In genomic region chr14:99699071-99699760, GRCh38 we compare ENCODE assay signal across 26 cellular contexts. TPM values are rescaled to one million over a fixed set of nuclear protein-coding genes. Genes with fewer than 3 reads are reported as not detected.
DNase-seq lines count a peak whose midpoint lies in the region; ATAC-seq and TF ChIP-seq lines count a peak whose summit lies in the region.
"Had no signal": no experiment of that assay in that cellular context is flagged by ENCODE, and none has a peak within 500 bp of the region (broad histone marks: within the 10 kb centered on the region; RNA-seq: fewer than 3 reads in every experiment).

No MANE protein-coding gene starts in this region.

- H3K9me3 ChIP-seq in IMR-90 (ENCODE audit: control insufficient read depth, insufficient read depth, low read length), result peaks cover 8% of the 10 kb centered on the region

- H2BK20ac ChIP-seq in IMR-90 (ENCODE audit: low read depth, low read length), result no peak overlapping the region

- dilution Hi-C loops in IMR-90 (cut with HindIII; ENCODE audit: low sequenced_read_pairs, unreplicated experiment), result no loop called here

- no peak overlapping the region for H2BK5ac ChIP-seq in IMR-90 (ENCODE audit: low read depth, low read length, poor library complexity, severe bottlenecking)

- no peak overlapping the region for H3K27ac ChIP-seq in IMR-90 (ENCODE audit: insufficient read depth, low read length)

- no peak overlapping the region for H4K8ac ChIP-seq in IMR-90 (ENCODE audit: low read depth in 2 of 2, low read length in 2 of 2)

- H3K4ac ChIP-seq in IMR-90 (ENCODE audit: low read depth, low read length), result no peak overlapping the region

- H3K4me2 ChIP-seq in IMR-90 (ENCODE audit: low read depth, low read length), result no peak overlapping the region

- H3K9me3 Mint-ChIP-seq in type B pancreatic cell, result peaks cover 10% of the 10 kb centered on the region

- H3K4me3 Mint-ChIP-seq in type B pancreatic cell, result no peak overlapping the region
- H3K4me3 Mint-ChIP-seq: CD14-positive monocyte had no signal

- no peaks in the 10 kb centered on the region for H3K4me1 ChIP-seq in IMR-90 (ENCODE audit: control insufficient read depth, insufficient read depth, low read length)

- H3K4me1 Mint-ChIP-seq in type B pancreatic cell (ENCODE audit: unreplicated experiment), result no peaks in the 10 kb centered on the region

- no peak for TF ChIP-seq POLR2A in IMR-90 (IDR thresholded peaks at IDR 0.05; ENCODE audit: low read depth, low read length)

- H3K79me1 ChIP-seq in IMR-90 (ENCODE audit: low read depth in 1 of 2, low read length in 2 of 2), result no peaks in the 10 kb centered on the region

- H3K27ac Mint-ChIP-seq in type B pancreatic cell, result no peak overlapping the region
- H3K27ac Mint-ChIP-seq: CD8-positive, alpha-beta memory T cell had no signal

- no peak overlapping the region for H4K91ac ChIP-seq in IMR-90 (ENCODE audit: insufficient read depth, low read depth, low read length)

- no TSS peak for BruUV-seq in IMR-90 (replicated peaks; lab: Mats Ljungman, UMichigan)

- H3K18ac ChIP-seq in IMR-90 (ENCODE audit: low read depth, low read length), result no peak overlapping the region

- no peak overlapping the region for H3K14ac ChIP-seq in IMR-90 (replicated peaks; ENCODE audit: low read depth, low read length)

- no peak overlapping the region for H4K5ac ChIP-seq in IMR-90 (ENCODE audit: low read depth, low read length)

- no peak overlapping the region for H2BK120ac ChIP-seq in IMR-90 (ENCODE audit: low read depth, low read length)

- no peaks in the 10 kb centered on the region for H4K20me1 ChIP-seq in IMR-90 (ENCODE audit: insufficient read depth, low read length)

- DNase-seq in cardiac septum (ENCODE audit: low spot score) (peak; percentile 39), Right ventricle myocardium superior (no peak), IMR-90 (no peak), left lobe of liver (ENCODE audit: low spot score) (peak; percentile 36), type B pancreatic cell (ENCODE audit: extremely low spot score, unreplicated experiment) (peak; percentile 59), HCEC 1CT (no peak)
- DNase-seq: DMS79 treated with DMSO at 0.1 percent for 48 hours, GF-D8, GOT3, MG63, NCI-H2029, NCI-H446, NCI-H524 treated with DMSO at 0.1 percent for 48 hours, NCI-H774, PC-3, SHP77 had no signal

- no peak overlapping the region for H3K4me3 ChIP-seq in IMR-90 (ENCODE audit: insufficient read depth, low read depth, low read length)
- H3K4me3 ChIP-seq: K562, MG63 had no signal

- H3K9me1 ChIP-seq in IMR-90 (ENCODE audit: insufficient read depth, low read length), result no peaks in the 10 kb centered on the region

- H3K56ac ChIP-seq in IMR-90 (ENCODE audit: extremely low read depth, insufficient read depth, low read length), result no peak overlapping the region

- in situ Hi-C loops in IMR-90 (cut with MboI; ENCODE audit: low sequenced_read_pairs), result no loop called here

- H3K9ac ChIP-seq in IMR-90 (ENCODE audit: low read depth, low read length), result no peak overlapping the region

- H2AFZ ChIP-seq in IMR-90 (replicated peaks; ENCODE audit: low read length, poor library complexity), result peak overlapping the region; percentile 27

- no peak overlapping the region for H2BK15ac ChIP-seq in IMR-90 (ENCODE audit: low read depth, low read length)

- 90% methylated on average over 2 of the region's 12 CpGs; no CpG with 5 or more reads in 1 of the 2 experiments for WGBS in IMR-90 (ENCODE audit: extremely low coverage in 2 of 2, insufficient read length in 1 of 2), 2 experiments

- TF ChIP-seq RAD21 in IMR-90 (IDR thresholded peaks at IDR 0.05; ENCODE audit: low read length), result no peak

- no peak overlapping the region for H2AK9ac ChIP-seq in IMR-90 (replicated peaks; ENCODE audit: low read depth, low read length, poor library complexity)

- H2AK5ac ChIP-seq in IMR-90 (ENCODE audit: low read depth, low read length), result no peak overlapping the region

- POLR2A ChIA-PET in IMR-90 (lab: Charles Lee; ENCODE audit: unreplicated experiment), result no interaction called here

- ATAC-seq in Right ventricle myocardium superior (ENCODE audit: poor library complexity) (no peak), IMR-90 (ENCODE audit: low read depth) (no peak), left lobe of liver (no peak), GM21786 (IDR thresholded peaks at IDR 0.05; ENCODE audit: unreplicated experiment) (no peak)
- ATAC-seq: HCT116, HepG2, K562, PC-3 had no signal

- intact Hi-C loops in cardiac septum (cut with DNase I) (no loop called here), Right ventricle myocardium superior (cut with DNase I) (no loop called here), IMR-90 (cut with micrococcal nuclease) (no loop called here)

- peaks cover 17% of the 10 kb centered on the region for H3K27me3 ChIP-seq in IMR-90 (ENCODE audit: control insufficient read depth, insufficient read depth, low read length)
- H3K27me3 ChIP-seq: MG63 had no signal

- no peak overlapping the region for H3K23ac ChIP-seq in IMR-90 (ENCODE audit: low read depth, low read length)

- CTCF ChIA-PET in IMR-90 (lab: Yijun Ruan, JAX), result no interaction called here

- no peak for TF ChIP-seq CTCF in IMR-90 (conservative IDR thresholded peaks at IDR 0.05; ENCODE audit: low read depth, low read length)
- no peak for TF ChIP-seq CTCF in type B pancreatic cell (conservative IDR thresholded peaks at IDR 0.05)

- H3K36me3 ChIP-seq in IMR-90 (ENCODE audit: control insufficient read depth, insufficient read depth, low read length), result no peaks in the 10 kb centered on the region
- H3K36me3 ChIP-seq: MG63 had no signal

- H3K27me3 Mint-ChIP-seq in type B pancreatic cell, result no peaks in the 10 kb centered on the region

- H3K36me3 Mint-ChIP-seq in type B pancreatic cell, result peaks cover 11% of the 10 kb centered on the region

TF ChIP-seq in IMR-90, 13 proteins besides CTCF, POLR2A, EP300 and RAD21:
- no peak for TF ChIP-seq FOS (IDR thresholded peaks at IDR 0.05; ENCODE audit: low read depth, low read length)
- no peak for TF ChIP-seq MAFK (IDR thresholded peaks at IDR 0.05; ENCODE audit: low read depth, low read length)
- no peak for TF ChIP-seq ELK1 (IDR thresholded peaks at IDR 0.05; ENCODE audit: borderline replicate concordance, low read depth, low read length)
- no peak for TF ChIP-seq BHLHE40 (IDR thresholded peaks at IDR 0.05; ENCODE audit: low read depth, low read length)
- TF ChIP-seq RFX5 (IDR thresholded peaks at IDR 0.05; ENCODE audit: low read depth, low read length), result no peak
- TF ChIP-seq CHD1 (IDR thresholded peaks at IDR 0.05; ENCODE audit: low read depth, low read length), result no peak
TF ChIP-seq in IMR-90: peak in this region for 0.

RNA-seq across cellular contexts. Expression of gene CYP46A1, which starts 15.1 kb away (rescaled TPM):
- total RNA-seq in cardiac septum (5.5 TPM), Right ventricle myocardium superior (3.0 TPM), IMR-90 (2012; rRNA removed) (under 0.01 and 0.18 TPM in 2 replicates), left lobe of liver (1.5 TPM), type B pancreatic cell (ENCODE audit: low replicate concordance) (0.98 and 4.7 TPM in 2 replicates)
- 0.24 and 0.31 TPM in 2 replicates for polyA plus RNA-seq in IMR-90 (2012; rRNA removed)
- polyA plus RNA-seq in IMR-90 (2012; cell fraction: cytosol; rRNA removed), result 0.09 and 0.31 TPM in 2 replicates
- polyA plus RNA-seq in IMR-90 (2012; cell fraction: nucleus; rRNA removed; ENCODE audit: low replicate concordance), result 1.0 and 1.2 TPM in 2 replicates
- total RNA-seq: A673, HepG2, HT1080, K562, RPMI7951, SK-MEL-5 had no signal
- polyA plus RNA-seq: CD14-positive monocyte; CD8-positive, alpha-beta memory T cell; HepG2; K562 had no signal

RNA-seq across cellular contexts. Expression of gene HHIPL1, which starts 54.3 kb away (rescaled TPM):
- total RNA-seq in cardiac septum (1.9 TPM), Right ventricle myocardium superior (1.6 TPM), IMR-90 (2012; rRNA removed) (0.56 and 0.72 TPM in 2 replicates), left lobe of liver (0.96 TPM), type B pancreatic cell (ENCODE audit: low replicate concordance) (0.19 and 1.4 TPM in 2 replicates)
- 0.65 and 1.4 TPM in 2 replicates for polyA plus RNA-seq in IMR-90 (2012; rRNA removed)
- 0.48 and 1.5 TPM in 2 replicates for polyA plus RNA-seq in IMR-90 (2012; cell fraction: cytosol; rRNA removed)
- polyA plus RNA-seq in IMR-90 (2012; cell fraction: nucleus; rRNA removed; ENCODE audit: low replicate concordance), result 0.64 and 1.3 TPM in 2 replicates
- total RNA-seq: HepG2, HT1080, K562 had no signal
- polyA plus RNA-seq: CD14-positive monocyte; CD8-positive, alpha-beta memory T cell; HepG2; K562 had no signal

Comparison
In these comparisons a context has a peak if more than half of its experiments do, and no peak if none do; other contexts are left out.
1. DNase-seq: peak in cardiac septum (single experiment), left lobe of liver (single experiment) and type B pancreatic cell (single experiment); none in Right ventricle myocardium superior (single experiment), IMR-90 (single experiment) and HCEC 1CT (single experiment).